In genomic region chr7:55129409-55130078, GRCh38 we compare ENCODE assay signal across 12 cellular contexts.
DNase-seq lines count a peak whose midpoint lies in the region; ATAC-seq and TF ChIP-seq lines count a peak whose summit lies in the region.
"Had no signal": no experiment of that assay in that cellular context is flagged by ENCODE, and none has a peak within 500 bp of the region (broad histone marks: within the 10 kb centered on the region; RNA-seq: fewer than 3 reads in every experiment).

No MANE protein-coding gene starts in this region.

- H3K4me3 ChIP-seq in A673 (ENCODE audit: low read depth, low read length, poor library complexity, severe bottlenecking) (no peak overlapping the region), OCI-LY3 (ENCODE audit: low read length) (peak overlapping the region; percentile 72; the same call in 1 of the 2 replicates), Karpas-422 (ENCODE audit: low read length) (no peak overlapping the region)

- TF ChIP-seq CTCF in A673 (conservative IDR thresholded peaks at IDR 0.05; ENCODE audit: low read depth, low read length) (no peak), OCI-LY3 (IDR thresholded peaks at IDR 0.05; ENCODE audit: low read depth, low read length) (no peak)

- no peaks in the 10 kb centered on the region for H3K4me1 Mint-ChIP-seq in activated CD8-positive, alpha-beta T cell treated with anti-CD3 and anti-CD28 coated beads, Interleukin-2, amount 10 ng/mL, durations not matched to agents 7 days and 5 days (ENCODE audit: low read depth)
- H3K4me1 Mint-ChIP-seq: CD14-positive monocyte had no signal

- CTCF ChIA-PET in A673 (lab: Charles Lee): no interaction called here
- CTCF ChIA-PET in activated CD8-positive, alpha-beta T cell treated with anti-CD3 and anti-CD28 coated beads, Interleukin-2, amount 10 ng/mL, durations not matched to agents 7 days and 5 days (lab: Charles Lee): no interaction called here

- H3K9ac ChIP-seq in OCI-LY3 (ENCODE audit: low read length) (peak overlapping the region; percentile 88; the same call in 1 of the 2 replicates), Karpas-422 (ENCODE audit: low read length) (no peak overlapping the region)

- H3K4me1 ChIP-seq in A673 (ENCODE audit: insufficient read depth, low read length, poor library complexity, severe bottlenecking) (peaks cover 20% of the 10 kb centered on the region), OCI-LY3 (ENCODE audit: low read length) (peaks cover 70% of the 10 kb centered on the region), Karpas-422 (ENCODE audit: low read length) (no peaks in the 10 kb centered on the region)

- H3K27ac ChIP-seq in A673 (ENCODE audit: low read depth, low read length, poor library complexity, severe bottlenecking): peak overlapping the region; percentile 35
- H3K27ac ChIP-seq in OCI-LY3 (ENCODE audit: low read length): peak overlapping the region; percentile 99
- no peak overlapping the region for H3K27ac ChIP-seq in Karpas-422 (ENCODE audit: low read length)

- no peak overlapping the region for H3K27ac Mint-ChIP-seq in activated CD8-positive, alpha-beta T cell treated with anti-CD3 and anti-CD28 coated beads, Interleukin-2, amount 10 ng/mL, durations not matched to agents 7 days and 5 days
- H3K27ac Mint-ChIP-seq: CD14-positive monocyte; stimulated activated naive CD8-positive, alpha-beta T cell treated with anti-CD3 and anti-CD28 coated beads, Interleukin-15, amount 100 ng/mL, for 72 hours had no signal

- DNase-seq in A673 (ENCODE audit: low spot score) (no peak), dermis blood vessel endothelial cell (peak; percentile 21), myocyte (ENCODE audit: low read depth) (peak; percentile 85), Karpas-422 (no peak), NCI-H2081 (lab: John Stamatoyannopoulos, UW) (no peak), posterior cingulate gyrus (no peak)
- DNase-seq in activated CD8-positive, alpha-beta T cell treated with anti-CD3 and anti-CD28 coated beads, Interleukin-2, amount 10 ng/mL, durations not matched to agents 7 days and 5 days: no peak
- DNase-seq: activated T-cell treated with anti-CD3 and anti-CD28 coated beads, Interleukin-2, amount 50 U/mL, for 4 hours; NCI-H1092; stimulated activated naive CD8-positive, alpha-beta T cell treated with anti-CD3 and anti-CD28 coated beads, Interleukin-15, amount 100 ng/mL, for 72 hours had no signal

- POLR2A ChIA-PET in A673 (lab: Charles Lee; ENCODE audit: low non-redundant PET): no interaction called here
- POLR2A ChIA-PET in activated CD8-positive, alpha-beta T cell treated with anti-CD3 and anti-CD28 coated beads, Interleukin-2, amount 10 ng/mL, durations not matched to agents 7 days and 5 days (lab: Charles Lee): no interaction called here

- no peaks in the 10 kb centered on the region for H3K9me2 ChIP-seq in Karpas-422 (replicated peaks; ENCODE audit: insufficient read depth, low read length)

- H3K4me3 Mint-ChIP-seq in activated CD8-positive, alpha-beta T cell treated with anti-CD3 and anti-CD28 coated beads, Interleukin-2, amount 10 ng/mL, durations not matched to agents 7 days and 5 days: no peak overlapping the region
- H3K4me3 Mint-ChIP-seq: activated T-cell treated with anti-CD3 and anti-CD28 coated beads, Interleukin-2, amount 50 U/mL, for 4 hours; CD14-positive monocyte; stimulated activated naive CD8-positive, alpha-beta T cell treated with anti-CD3 and anti-CD28 coated beads, Interleukin-15, amount 100 ng/mL, for 72 hours had no signal

- BruUV-seq in A673 (replicated peaks; lab: Mats Ljungman, UMichigan): no TSS peak

- H3K36me3 Mint-ChIP-seq in activated CD8-positive, alpha-beta T cell treated with anti-CD3 and anti-CD28 coated beads, Interleukin-2, amount 10 ng/mL, durations not matched to agents 7 days and 5 days (ENCODE audit: low read depth): no peaks in the 10 kb centered on the region
- H3K36me3 Mint-ChIP-seq: CD14-positive monocyte had no signal

- H3K79me2 ChIP-seq in OCI-LY3 (ENCODE audit: low read length) (no peaks in the 10 kb centered on the region), Karpas-422 (ENCODE audit: low read length) (no peaks in the 10 kb centered on the region)

- H2AFZ ChIP-seq in OCI-LY3 (ENCODE audit: low read depth, low read length) (peak overlapping the region; percentile 22), Karpas-422 (ENCODE audit: low read length) (no peak overlapping the region)

- H3K9me3 ChIP-seq in A673 (ENCODE audit: low read depth, low read length, poor library complexity, severe bottlenecking) (no peaks in the 10 kb centered on the region), OCI-LY3 (ENCODE audit: insufficient read depth, low read length) (no peaks in the 10 kb centered on the region), Karpas-422 (ENCODE audit: low read length) (no peaks in the 10 kb centered on the region)

- intact Hi-C loops in A673 (cut with micrococcal nuclease; ENCODE audit: unreplicated experiment): no loop called here
- intact Hi-C loops in posterior cingulate gyrus (cut with DNase I): no loop called here

- H3K9me3 Mint-ChIP-seq in activated CD8-positive, alpha-beta T cell treated with anti-CD3 and anti-CD28 coated beads, Interleukin-2, amount 10 ng/mL, durations not matched to agents 7 days and 5 days (ENCODE audit: insufficient read depth): no peaks in the 10 kb centered on the region
- H3K9me3 Mint-ChIP-seq: activated T-cell treated with anti-CD3 and anti-CD28 coated beads, Interleukin-2, amount 50 U/mL, for 4 hours; stimulated activated naive CD8-positive, alpha-beta T cell treated with anti-CD3 and anti-CD28 coated beads, Interleukin-15, amount 100 ng/mL, for 72 hours had no signal

- H3K27me3 ChIP-seq in A673 (replicated peaks; ENCODE audit: insufficient read depth, low read depth, low read length, poor library complexity): no peaks in the 10 kb centered on the region
- 0 out of 2 replicates have a peak, but pooled peaks cover 2% of the 10 kb centered on the region for H3K27me3 ChIP-seq in OCI-LY3 (ENCODE audit: low read depth, low read length)
- no peaks in the 10 kb centered on the region for H3K27me3 ChIP-seq in Karpas-422 (ENCODE audit: low read length)

- H4K20me1 ChIP-seq in OCI-LY3 (ENCODE audit: insufficient read depth, low read length): no peaks in the 10 kb centered on the region
- H4K20me1 ChIP-seq in Karpas-422 (ENCODE audit: insufficient read depth, low read depth, low read length): no peaks in the 10 kb centered on the region

- H3K36me3 ChIP-seq in A673 (ENCODE audit: insufficient read depth, low read length, poor library complexity, severe bottlenecking) (no peaks in the 10 kb centered on the region), OCI-LY3 (replicated peaks; ENCODE audit: low read depth, low read length) (no peaks in the 10 kb centered on the region), Karpas-422 (ENCODE audit: insufficient read depth, low read length) (no peaks in the 10 kb centered on the region)

- peaks cover 3% of the 10 kb centered on the region for H3K27me3 Mint-ChIP-seq in activated CD8-positive, alpha-beta T cell treated with anti-CD3 and anti-CD28 coated beads, Interleukin-2, amount 10 ng/mL, durations not matched to agents 7 days and 5 days (ENCODE audit: low read depth)

- no peak for ATAC-seq in activated CD8-positive, alpha-beta T cell treated with anti-CD3 and anti-CD28 coated beads, Interleukin-2, amount 10 ng/mL, durations not matched to agents 7 days and 5 days
- ATAC-seq: activated T-cell treated with anti-CD3 and anti-CD28 coated beads, Interleukin-2, amount 50 U/mL, for 4 hours; stimulated activated naive CD8-positive, alpha-beta T cell treated with anti-CD3 and anti-CD28 coated beads, Interleukin-15, amount 100 ng/mL, for 72 hours had no signal

- H3K4me2 ChIP-seq in OCI-LY3 (ENCODE audit: low read length): peak overlapping the region; percentile 97
- no peak overlapping the region for H3K4me2 ChIP-seq in Karpas-422 (ENCODE audit: low read depth, low read length, poor library complexity, severe bottlenecking)

Comparison
In these comparisons a context has a peak if more than half of its experiments do, and no peak if none do; other contexts are left out.
1. DNase-seq: peak in dermis blood vessel endothelial cell (single experiment) and myocyte (single experiment); none in A673 (single experiment), Karpas-422 (single experiment), activated CD8-positive, alpha-beta T cell treated with anti-CD3 and anti-CD28 coated beads, Interleukin-2, amount 10 ng/mL, durations not matched to agents 7 days and 5 days (single experiment), NCI-H2081 (0 of 2) and posterior cingulate gyrus (0 of 10).